33 cellular contexts compared by ENCODE assay signal in the genomic region with DNA sequence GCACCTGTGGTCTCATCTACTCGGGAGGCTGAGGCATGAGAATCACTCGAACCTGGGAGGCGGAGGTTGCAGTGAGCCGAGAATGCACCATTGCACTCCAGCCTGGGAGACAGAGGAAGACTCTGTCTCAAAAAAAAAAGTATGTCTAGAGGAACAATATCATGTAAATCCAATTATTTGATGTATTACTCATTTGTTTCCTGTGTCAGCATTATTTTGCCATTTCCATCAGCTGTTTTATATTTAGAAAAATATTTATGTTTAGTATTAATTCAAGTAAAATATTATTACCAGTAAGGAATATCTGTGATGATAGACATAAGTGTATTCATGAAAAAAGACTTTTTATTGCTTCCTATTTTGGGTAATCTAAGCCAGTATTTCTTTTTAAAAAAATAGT. TPM values are rescaled to one million over a fixed set of nuclear protein-coding genes. Genes with fewer than 3 reads are reported as not detected.
"Had no signal": no experiment of that assay in that cellular context is flagged by ENCODE, and none has a peak within 500 bp of the region (broad histone marks: within the 10 kb centered on the region; RNA-seq: fewer than 3 reads in every experiment).

No MANE protein-coding gene starts in this region.

- DNase-seq: activated B cell treated with CpG ODN at 0.5 μM for 24 hours; activated CD4-positive, alpha-beta memory T cell treated with anti-CD3 and anti-CD28 coated beads for 36 hours; activated CD4-positive, alpha-beta T cell treated with anti-CD3 and anti-CD28 coated beads for 4 hours; activated CD4-positive, alpha-beta T cell treated with anti-CD3 and anti-CD28 coated beads, Interleukin-2, amount 50 U/mL, for 1 hour; activated CD4-positive, CD25-positive, alpha-beta regulatory T cell treated with anti-CD3 and anti-CD28 coated beads, Interleukin-2, amount 50 U/mL, for 72 hours; activated CD8-positive, alpha-beta memory T cell treated with anti-CD3 and anti-CD28 coated beads, Interleukin-2, amount 50 U/mL, for 4 hours; activated gamma-delta T cell treated with Interleukin-2 at 50 U/mL for 16 hours; activated naive CD4-positive, alpha-beta T cell treated with anti-CD3 and anti-CD28 coated beads for 36 hours; activated T-cell treated with anti-CD3 and anti-CD28 coated beads for 4 hours; activated T-cell treated with anti-CD3 and anti-CD28 coated beads, Interleukin-2, amount 50 U/mL, for 4 hours; adrenal gland; body of pancreas; Kasumi-1; MG63; NCI-H1048; NCI-H1105 treated with DMSO at 0.1 percent for 48 hours; NCI-H1436; NCI-H1694; NCI-H1930; NCI-H2081 treated with DMSO at 0.1 percent for 48 hours; NCI-H345; NCI-H524 treated with DMSO at 0.1 percent for 48 hours; Peyer's patch; RPMI8226; SHP77 treated with DMSO at 0.1 percent for 48 hours; SK-N-SH had no signal

- H3K36me3 ChIP-seq: breast epithelium, SJSA1 had no signal

- H3K27ac ChIP-seq: adrenal gland, body of pancreas, breast epithelium, Peyer's patch, SJSA1, VCaP had no signal

- H3K4me1 ChIP-seq: adrenal gland, body of pancreas, breast epithelium, Peyer's patch, SJSA1 had no signal

- H3K27me3 ChIP-seq: adrenal gland, body of pancreas, breast epithelium, MG63, Peyer's patch, SJSA1 had no signal

- H3K9ac ChIP-seq: SK-N-SH had no signal

- H3K4me3 ChIP-seq: adrenal gland, body of pancreas, breast epithelium, MG63, Peyer's patch, SJSA1 had no signal

- FAIRE-seq: astrocyte had no signal

- H3K4me2 ChIP-seq: SK-N-SH had no signal

- ATAC-seq: activated naive CD4-positive, alpha-beta T cell treated with anti-CD3 and anti-CD28 coated beads, Interleukin-2, amount 50 U/mL, for 72 hours; activated T-cell treated with anti-CD3 and anti-CD28 coated beads, Interleukin-2, amount 50 U/mL, for 4 hours; body of pancreas had no signal

- H3K9me3 ChIP-seq: adrenal gland, body of pancreas, breast epithelium, MG63, Peyer's patch, SJSA1, SK-N-SH had no signal

RNA-seq across cellular contexts. Expression of a gene that starts 27.9 kb away (rescaled TPM):
- total RNA-seq: activated B cell treated with CpG ODN at 0.5 μM for 24 hours, astrocyte, NCI-H460, SJSA1 had no signal
- polyA plus RNA-seq: SK-N-SH had no signal

RNA-seq across cellular contexts. Expression of a gene that starts 54.3 kb away (rescaled TPM):
- total RNA-seq: astrocyte, SJSA1 had no signal
- polyA plus RNA-seq: SK-N-SH had no signal

RNA-seq across cellular contexts. Expression of a gene that starts 56.0 kb away (rescaled TPM):
- total RNA-seq: activated B cell treated with CpG ODN at 0.5 μM for 24 hours; activated CD4-positive, alpha-beta memory T cell treated with anti-CD3 and anti-CD28 coated beads for 36 hours; activated naive CD4-positive, alpha-beta T cell treated with anti-CD3 and anti-CD28 coated beads for 36 hours; activated naive CD4-positive, alpha-beta T cell treated with anti-CD3 and anti-CD28 coated beads, Interleukin-2, amount 50 U/mL, for 72 hours; activated T-cell treated with anti-CD3 and anti-CD28 coated beads, Interleukin-2, amount 50 U/mL, for 4 hours; activated T-helper 1 cell treated with anti-CD3 and anti-CD28 coated beads, Interleukin-12 subunit alpha, Interleukin-12 subunit beta, Interleukin-2, Interleukin-4 antibody, amounts not matched to agents 30 ng/mL and 10 ng/mL and 1 ng/mL, durations not matched to agents 14 hours and 24 hours and 36 hours; astrocyte; body of pancreas; breast epithelium; NCI-H460; Peyer's patch; SJSA1 had no signal
- polyA plus RNA-seq: SK-N-SH had no signal
